ENCODE assay signal across 10 cellular contexts in the genomic region with DNA sequence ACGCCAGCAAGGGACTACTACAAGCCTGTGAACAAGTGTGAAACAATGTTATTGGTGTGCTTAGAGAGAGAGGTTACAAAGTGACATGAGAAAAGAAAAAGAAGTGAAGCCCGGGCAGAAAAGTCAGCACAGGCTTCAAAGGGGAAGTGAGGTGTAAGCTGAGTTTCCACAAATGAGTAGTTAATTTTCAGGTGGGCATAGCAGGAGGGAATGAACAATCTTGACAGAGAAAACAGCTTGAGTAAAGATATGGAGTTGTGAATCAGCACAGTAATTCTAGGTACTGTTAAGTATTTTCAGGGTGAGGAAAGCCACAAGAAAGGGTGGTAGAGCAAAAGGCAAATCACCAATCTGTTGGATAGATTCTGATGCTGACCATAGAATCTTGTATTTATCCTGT. TPM values are rescaled to one million over a fixed set of nuclear protein-coding genes. Genes with fewer than 3 reads are reported as not detected.
DNase-seq lines count a peak whose midpoint lies in the region; ATAC-seq and TF ChIP-seq lines count a peak whose summit lies in the region.
"Had no signal": no experiment of that assay in that cellular context is flagged by ENCODE, and none has a peak within 500 bp of the region (broad histone marks: within the 10 kb centered on the region; RNA-seq: fewer than 3 reads in every experiment).

No MANE protein-coding gene starts in this region.

- peak; percentile 60 for ATAC-seq in GM18508 (IDR thresholded peaks at IDR 0.05; ENCODE audit: insufficient read depth, unreplicated experiment)
- peak; percentile 43 for ATAC-seq in GM19452 (IDR thresholded peaks at IDR 0.05; ENCODE audit: unreplicated experiment)
- ATAC-seq in HG03039 (IDR thresholded peaks at IDR 0.05; ENCODE audit: unreplicated experiment) = peak; percentile 46
- ATAC-seq in upper lobe of right lung = no peak
- ATAC-seq: effector memory CD8-positive, alpha-beta T cell had no signal

- H3K4me2 ChIP-seq in hepatocyte = no peak overlapping the region
- H3K4me2 ChIP-seq in smooth muscle cell = no peak overlapping the region

- H4K20me1 ChIP-seq in hepatocyte (ENCODE audit: insufficient read depth, poor library complexity, severe bottlenecking) = no peaks in the 10 kb centered on the region
- no peaks in the 10 kb centered on the region for H4K20me1 ChIP-seq in smooth muscle cell (ENCODE audit: low read depth)

- H3K27ac ChIP-seq in hepatocyte (no peak overlapping the region), upper lobe of right lung (no peak overlapping the region), smooth muscle cell (ENCODE audit: low read depth) (no peak overlapping the region)

- peaks cover 44% of the 10 kb centered on the region for H3K27me3 ChIP-seq in hepatocyte
- peaks cover 6% of the 10 kb centered on the region for H3K27me3 ChIP-seq in upper lobe of right lung
- H3K27me3 ChIP-seq in smooth muscle cell (ENCODE audit: low read depth) = peaks cover 4% of the 10 kb centered on the region

- intact Hi-C loops in upper lobe of right lung (cut with DNase I) = no loop called here

- H3K4me3 ChIP-seq in hepatocyte (no peak overlapping the region), upper lobe of right lung (no peak overlapping the region), smooth muscle cell (no peak overlapping the region)

- TF ChIP-seq CTCF in hepatocyte (IDR thresholded peaks at IDR 0.05; ENCODE audit: poor library complexity) (no peak), upper lobe of right lung (IDR thresholded peaks at IDR 0.05) (no peak), smooth muscle cell (IDR thresholded peaks at IDR 0.05; ENCODE audit: borderline replicate concordance, insufficient read depth, poor library complexity, severe bottlenecking) (no peak)

- H3K9ac ChIP-seq in smooth muscle cell (ENCODE audit: low read depth) = no peak overlapping the region

- H3K9me3 ChIP-seq in hepatocyte (ENCODE audit: low read depth) = no peaks in the 10 kb centered on the region
- H3K9me3 ChIP-seq in upper lobe of right lung = no peaks in the 10 kb centered on the region
- H3K9me3 ChIP-seq in smooth muscle cell (replicated peaks; ENCODE audit: low read depth) = no peaks in the 10 kb centered on the region

- H3K9me2 ChIP-seq in hepatocyte (replicated peaks; ENCODE audit: insufficient read depth) = no peaks in the 10 kb centered on the region

- H3K36me3 ChIP-seq in hepatocyte (replicated peaks; ENCODE audit: insufficient read depth, low read depth) = no peaks in the 10 kb centered on the region
- no peaks in the 10 kb centered on the region for H3K36me3 ChIP-seq in upper lobe of right lung
- H3K36me3 ChIP-seq in smooth muscle cell (ENCODE audit: low read depth) = no peaks in the 10 kb centered on the region

- H3K4me1 ChIP-seq in hepatocyte (ENCODE audit: insufficient read depth) (peaks cover 8% of the 10 kb centered on the region), upper lobe of right lung (peaks cover 13% of the 10 kb centered on the region), smooth muscle cell (ENCODE audit: low read depth) (peaks cover 7% of the 10 kb centered on the region)

- no peaks in the 10 kb centered on the region for H3K79me2 ChIP-seq in hepatocyte
- peaks cover 7% of the 10 kb centered on the region for H3K79me2 ChIP-seq in smooth muscle cell (ENCODE audit: low read depth)

- 68% methylated on average over 2 of the region's 2 CpGs for WGBS in hepatocyte (ENCODE audit: low lambda C conversion rate, missing lambda C conversion rate)
- WGBS in smooth muscle cell (ENCODE audit: low lambda C conversion rate) = 93% methylated on average over 2 of the region's 2 CpGs

- H2AFZ ChIP-seq in hepatocyte (no peak overlapping the region), smooth muscle cell (ENCODE audit: low read depth) (no peak overlapping the region)

- peaks cover 5% of the 10 kb centered on the region for H3F3A ChIP-seq in smooth muscle cell (ENCODE audit: low read depth)

- peak; percentile 42 for DNase-seq in OCI-M1 (lab: John Stamatoyannopoulos, UW)
- no peak for DNase-seq in hepatocyte (ENCODE audit: low spot score)
- no peak for DNase-seq in upper lobe of right lung
- no peak for DNase-seq in smooth muscle cell (lab: John Stamatoyannopoulos, UW; ENCODE audit: unreplicated experiment)
- no peak for DNase-seq in midbrain (lab: John Stamatoyannopoulos, UW)
- DNase-seq: DND-41; effector memory CD8-positive, alpha-beta T cell had no signal

RNA-seq across cellular contexts. Expression of gene KCNQ5, which starts 4.3 kb away (rescaled TPM):
- total RNA-seq in hepatocyte = 1.6 and 5.5 TPM in 2 replicates
- 2.0 and 3.7 TPM in 2 replicates for polyA plus RNA-seq in hepatocyte
- 1.3 TPM for total RNA-seq in upper lobe of right lung
- total RNA-seq in smooth muscle cell = 1.2 and 3.3 TPM in 2 replicates
- 1.6 and 2.0 TPM in 2 replicates for polyA plus RNA-seq in smooth muscle cell
